27 cellular contexts compared by ENCODE assay signal in the genomic region with DNA sequence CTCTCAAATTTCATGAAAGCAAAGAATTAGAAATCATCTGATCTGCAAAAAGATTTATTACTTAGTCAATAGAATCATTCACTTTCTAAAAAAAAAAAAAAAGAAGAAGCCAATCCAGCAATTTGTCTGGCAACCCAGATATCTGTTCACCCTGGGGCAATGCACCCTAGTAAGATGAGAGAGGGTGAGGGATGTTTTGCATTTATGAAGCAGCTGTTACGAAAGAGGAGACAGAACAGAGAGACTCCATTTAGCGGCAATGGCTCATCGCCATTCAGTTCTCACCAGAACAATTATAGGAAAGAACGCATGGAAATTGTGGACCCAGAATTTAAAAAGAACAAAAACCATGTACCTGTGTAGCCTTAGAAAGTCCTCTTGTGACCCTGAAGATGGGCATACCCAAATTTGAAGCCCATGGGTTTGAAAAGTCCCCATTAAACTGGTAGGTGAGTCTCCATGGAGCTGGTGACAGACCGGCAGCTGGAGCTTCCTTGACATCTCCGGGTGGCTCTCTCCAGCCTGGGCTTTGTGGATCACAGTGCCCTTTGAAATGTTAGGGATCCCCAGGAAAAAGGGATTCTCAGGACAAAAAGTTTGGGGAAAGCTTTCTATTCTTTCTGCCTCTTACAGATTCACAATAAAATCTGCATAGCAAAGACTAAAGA. TPM values are rescaled to one million over a fixed set of nuclear protein-coding genes. Genes with fewer than 3 reads are reported as not detected.
DNase-seq lines count a peak whose midpoint lies in the region; ATAC-seq and TF ChIP-seq lines count a peak whose summit lies in the region.
"Had no signal": no experiment of that assay in that cellular context is flagged by ENCODE, and none has a peak within 500 bp of the region (broad histone marks: within the 10 kb centered on the region; RNA-seq: fewer than 3 reads in every experiment).

No MANE protein-coding gene starts in this region.

- H3K4me3 ChIP-seq in HUES48 (ENCODE audit: low read depth, low read length) (no peak overlapping the region), neural progenitor cell (no peak overlapping the region)
- H3K4me3 ChIP-seq: HAP-1 had no signal

- no peaks in the 10 kb centered on the region for H3K79me2 ChIP-seq in neural progenitor cell (ENCODE audit: low read depth)

- H3K4me3 Mint-ChIP-seq in WTC11 (no peak overlapping the region), neural progenitor cell (no peak overlapping the region)
- H3K4me3 Mint-ChIP-seq: B cell; CD14-positive monocyte; CD8-positive, alpha-beta memory T cell; HFFc6 had no signal

- TF ChIP-seq CTCF in WTC11 (IDR thresholded peaks at IDR 0.05), result no peak
- no peak for TF ChIP-seq CTCF in neural progenitor cell (IDR thresholded peaks at IDR 0.05)

- H3K36me3 Mint-ChIP-seq in WTC11 (peaks cover 7% of the 10 kb centered on the region), neural progenitor cell (no peaks in the 10 kb centered on the region)
- H3K36me3 Mint-ChIP-seq: CD14-positive monocyte; CD8-positive, alpha-beta memory T cell had no signal

- ATAC-seq in WTC11, result peak; percentile 53

- H3K27ac ChIP-seq in HUES48 (ENCODE audit: low read depth, low read length) (peak overlapping the region; percentile 34), neural progenitor cell (no peak overlapping the region)
- H3K27ac ChIP-seq: 22Rv1 had no signal

- H3K27me3 ChIP-seq in HUES48 (ENCODE audit: control insufficient read depth, insufficient read depth, low read length), result no peaks in the 10 kb centered on the region
- H3K27me3 ChIP-seq in neural progenitor cell, result no peaks in the 10 kb centered on the region

- peak in 2 of 3 experiments; percentile 4 to 69 for DNase-seq in NCI-H1417 (lab: John Stamatoyannopoulos, UW)
- DNase-seq in NCI-H1417 treated with DMSO at 0.1 percent for 48 hours (lab: John Stamatoyannopoulos, UW), result no peak
- no peak for DNase-seq in WTC11 (ENCODE audit: low spot score)
- no peak for DNase-seq in neural progenitor cell (ENCODE audit: low spot score)
- no peak for DNase-seq in activated CD4-positive, alpha-beta T cell treated with anti-CD3 and anti-CD28 coated beads for 4 hours
- no peak for DNase-seq in NCI-H1694 (lab: John Stamatoyannopoulos, UW)
- no peak for DNase-seq in LoVo (ENCODE audit: low spot score)
- DNase-seq: CD8-positive, alpha-beta memory T cell; DMS 273 treated with DMSO at 0.1 percent for 48 hours; DMS79; EL; GDM1; GOT3; HFFc6; KBM-7; MM.1S; NCI-H1048; NCI-H1694 treated with DMSO at 0.1 percent for 48 hours; NCI-H2081; NCI-H345; NCI-H510A treated with DMSO at 0.1 percent for 48 hours; NCI-H748 treated with DMSO at 0.1 percent for 48 hours had no signal

- CTCF ChIA-PET in WTC11 (lab: Charles Lee), result interaction anchor here (1.1 to 1.8 kb wide), 3 partner anchors 8 to 53 kb away, joined by 3 to 6 read pairs (median 5); partner anchors contain the start of gene OPTN

- peaks cover 18% of the 10 kb centered on the region for H3F3A ChIP-seq in neural progenitor cell (ENCODE audit: low read depth)

- H3K27me3 Mint-ChIP-seq in WTC11 (ENCODE audit: low read depth), result no peaks in the 10 kb centered on the region; the same call in 1 of the 2 replicates
- H3K27me3 Mint-ChIP-seq in neural progenitor cell (ENCODE audit: insufficient read depth, low read depth), result peaks cover 12% of the 10 kb centered on the region

- H3K4me1 ChIP-seq in HUES48 (ENCODE audit: control insufficient read depth, insufficient read depth, low read length) (peaks cover 20% of the 10 kb centered on the region), neural progenitor cell (peaks cover 31% of the 10 kb centered on the region)
- H3K4me1 ChIP-seq: HAP-1 had no signal

- no peak overlapping the region for H3K9ac ChIP-seq in HUES48 (ENCODE audit: low read depth, low read length)
- no peak overlapping the region for H3K9ac ChIP-seq in neural progenitor cell

- peaks cover 30% of the 10 kb centered on the region for H3K4me1 Mint-ChIP-seq in WTC11
- peaks cover 32% of the 10 kb centered on the region for H3K4me1 Mint-ChIP-seq in neural progenitor cell
- H3K4me1 Mint-ChIP-seq: B cell; CD14-positive monocyte; CD8-positive, alpha-beta memory T cell had no signal

- no peak overlapping the region for H3K27ac Mint-ChIP-seq in WTC11
- no peak overlapping the region for H3K27ac Mint-ChIP-seq in neural progenitor cell
- H3K27ac Mint-ChIP-seq: B cell, CD14-positive monocyte, HFFc6 had no signal

- no peaks in the 10 kb centered on the region for H4K20me1 ChIP-seq in neural progenitor cell (ENCODE audit: low read depth)

- no peaks in the 10 kb centered on the region for H3K36me3 ChIP-seq in HUES48 (ENCODE audit: control insufficient read depth, insufficient read depth, low read length)
- no peaks in the 10 kb centered on the region for H3K36me3 ChIP-seq in neural progenitor cell
- H3K36me3 ChIP-seq: HAP-1 had no signal

- H3K9me3 ChIP-seq in HUES48 (ENCODE audit: control insufficient read depth, insufficient read depth, low read length), result no peaks in the 10 kb centered on the region
- no peaks in the 10 kb centered on the region for H3K9me3 ChIP-seq in neural progenitor cell (ENCODE audit: low read depth)
- H3K9me3 ChIP-seq: HAP-1 had no signal

- H2AFZ ChIP-seq in neural progenitor cell (replicated peaks), result peak overlapping the region; percentile 78

- POLR2A ChIA-PET in WTC11 (lab: Charles Lee), result no interaction called here

- H3K9me3 Mint-ChIP-seq in WTC11 (peaks cover 15% of the 10 kb centered on the region), neural progenitor cell (peaks cover 2% of the 10 kb centered on the region)
- H3K9me3 Mint-ChIP-seq: HFFc6 had no signal

- H3K4me2 ChIP-seq in neural progenitor cell, result no peak overlapping the region

TF ChIP-seq in WTC11, 78 proteins besides CTCF, POLR2A, EP300 and RAD21 (continues in another document):
- TF ChIP-seq, protein P1, sequence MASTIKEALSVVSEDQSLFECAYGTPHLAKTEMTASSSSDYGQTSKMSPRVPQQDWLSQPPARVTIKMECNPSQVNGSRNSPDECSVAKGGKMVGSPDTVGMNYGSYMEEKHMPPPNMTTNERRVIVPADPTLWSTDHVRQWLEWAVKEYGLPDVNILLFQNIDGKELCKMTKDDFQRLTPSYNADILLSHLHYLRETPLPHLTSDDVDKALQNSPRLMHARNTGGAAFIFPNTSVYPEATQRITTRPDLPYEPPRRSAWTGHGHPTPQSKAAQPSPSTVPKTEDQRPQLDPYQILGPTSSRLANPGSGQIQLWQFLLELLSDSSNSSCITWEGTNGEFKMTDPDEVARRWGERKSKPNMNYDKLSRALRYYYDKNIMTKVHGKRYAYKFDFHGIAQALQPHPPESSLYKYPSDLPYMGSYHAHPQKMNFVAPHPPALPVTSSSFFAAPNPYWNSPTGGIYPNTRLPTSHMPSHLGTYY (CRISPR knock-in tag; IDR thresholded peaks at IDR 0.05), result no peak
- TF ChIP-seq, protein P2, sequence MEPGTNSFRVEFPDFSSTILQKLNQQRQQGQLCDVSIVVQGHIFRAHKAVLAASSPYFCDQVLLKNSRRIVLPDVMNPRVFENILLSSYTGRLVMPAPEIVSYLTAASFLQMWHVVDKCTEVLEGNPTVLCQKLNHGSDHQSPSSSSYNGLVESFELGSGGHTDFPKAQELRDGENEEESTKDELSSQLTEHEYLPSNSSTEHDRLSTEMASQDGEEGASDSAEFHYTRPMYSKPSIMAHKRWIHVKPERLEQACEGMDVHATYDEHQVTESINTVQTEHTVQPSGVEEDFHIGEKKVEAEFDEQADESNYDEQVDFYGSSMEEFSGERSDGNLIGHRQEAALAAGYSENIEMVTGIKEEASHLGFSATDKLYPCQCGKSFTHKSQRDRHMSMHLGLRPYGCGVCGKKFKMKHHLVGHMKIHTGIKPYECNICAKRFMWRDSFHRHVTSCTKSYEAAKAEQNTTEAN (CRISPR knock-in tag; IDR thresholded peaks at IDR 0.05), result no peak
- no peak for TF ChIP-seq PRRX2 (CRISPR knock-in tag; IDR thresholded peaks at IDR 0.05)
- no peak for TF ChIP-seq ZNF423 (CRISPR knock-in tag; IDR thresholded peaks at IDR 0.05)
- TF ChIP-seq ELF4 (CRISPR knock-in tag; IDR thresholded peaks at IDR 0.05; ENCODE audit: low read depth), result no peak
- no peak for TF ChIP-seq NR1H2 (CRISPR knock-in tag; IDR thresholded peaks at IDR 0.05)
- TF ChIP-seq E2F1 (CRISPR knock-in tag; IDR thresholded peaks at IDR 0.05), result no peak
- TF ChIP-seq CDX4 (CRISPR knock-in tag; IDR thresholded peaks at IDR 0.05; ENCODE audit: borderline replicate concordance), result no peak
- TF ChIP-seq, protein P3, sequence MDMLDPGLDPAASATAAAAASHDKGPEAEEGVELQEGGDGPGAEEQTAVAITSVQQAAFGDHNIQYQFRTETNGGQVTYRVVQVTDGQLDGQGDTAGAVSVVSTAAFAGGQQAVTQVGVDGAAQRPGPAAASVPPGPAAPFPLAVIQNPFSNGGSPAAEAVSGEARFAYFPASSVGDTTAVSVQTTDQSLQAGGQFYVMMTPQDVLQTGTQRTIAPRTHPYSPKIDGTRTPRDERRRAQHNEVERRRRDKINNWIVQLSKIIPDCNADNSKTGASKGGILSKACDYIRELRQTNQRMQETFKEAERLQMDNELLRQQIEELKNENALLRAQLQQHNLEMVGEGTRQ (CRISPR knock-in tag; IDR thresholded peaks at IDR 0.05), result no peak

RNA-seq across cellular contexts. Expression of gene CCDC3, which starts 45.5 kb away (rescaled TPM):
- total RNA-seq in WTC11 (2021) (2.1 to 3.5 TPM (median 2.7 TPM) in 3 replicates), neural progenitor cell (ENCODE audit: low replicate concordance) (0.87 TPM in 1 of 2 replicates, not detected in the other)
- total RNA-seq: CD8-positive, alpha-beta memory T cell had no signal

RNA-seq across cellular contexts. Expression of gene OPTN, which starts 53.0 kb away (rescaled TPM):
- 32.4 to 44.3 TPM (median 36.0 TPM) in 3 replicates for total RNA-seq in WTC11 (2021)
- total RNA-seq in neural progenitor cell (ENCODE audit: low replicate concordance), result 13.9 and 15.4 TPM in 2 replicates

Comparison
In these comparisons a context has a peak if more than half of its experiments do, and no peak if none do; other contexts are left out.
1. DNase-seq: peak in NCI-H1417 (2 of 3); none in NCI-H1417 treated with DMSO at 0.1 percent for 48 hours (single experiment), WTC11 (single experiment), neural progenitor cell (single experiment), activated CD4-positive, alpha-beta T cell treated with anti-CD3 and anti-CD28 coated beads for 4 hours (0 of 2), NCI-H1694 (single experiment) and LoVo (single experiment).